In the genomic region with DNA sequence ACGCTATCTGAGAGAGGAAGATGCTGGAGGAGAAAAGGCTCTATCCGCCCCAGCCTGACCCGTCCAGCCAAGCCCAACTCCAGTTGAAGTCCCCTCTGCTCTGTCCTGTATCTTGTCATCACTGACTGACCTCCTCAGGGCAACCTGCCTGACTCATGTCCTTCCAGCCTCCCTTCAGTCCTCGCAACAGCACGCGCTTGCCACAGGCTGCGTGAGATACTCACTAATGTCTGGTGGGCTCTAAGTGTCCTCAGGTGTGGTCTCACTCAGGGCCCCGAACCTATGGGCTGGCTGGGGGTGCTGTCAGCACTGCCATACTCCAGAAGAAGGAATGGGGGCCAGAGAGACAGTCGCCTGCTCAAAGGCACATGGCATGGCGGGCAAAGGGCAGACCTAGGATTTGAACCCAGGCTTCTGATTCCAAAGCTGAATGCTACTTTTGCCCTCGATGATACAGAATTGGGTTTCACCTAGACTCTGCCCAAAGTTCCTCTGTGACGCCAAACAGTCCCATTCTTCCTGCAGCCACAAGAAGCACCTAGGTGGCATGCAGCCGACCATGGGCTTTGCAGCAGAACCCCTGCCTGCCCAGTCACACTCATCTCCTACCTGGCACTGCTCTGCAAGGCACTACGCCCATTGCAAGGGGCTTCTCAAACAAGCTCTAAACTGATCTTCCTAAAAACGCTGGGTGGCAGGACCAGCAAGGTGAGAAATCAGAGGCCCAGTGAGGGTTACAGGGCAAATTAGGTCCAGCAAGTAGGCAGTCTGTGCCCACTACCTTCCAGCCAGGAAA, we compare ENCODE assay signal across 11 cellular contexts. TPM values are rescaled to one million over a fixed set of nuclear protein-coding genes. Genes with fewer than 3 reads are reported as not detected.
DNase-seq lines count a peak whose midpoint lies in the region; ATAC-seq, FAIRE-seq and TF ChIP-seq lines count a peak whose summit lies in the region.
"Had no signal": no experiment of that assay in that cellular context is flagged by ENCODE, and none has a peak within 500 bp of the region (broad histone marks: within the 10 kb centered on the region; RNA-seq: fewer than 3 reads in every experiment).

No MANE protein-coding gene starts in this region.

- H3K4me1 Mint-ChIP-seq in CD14-positive monocyte: peaks cover 64% of the 10 kb centered on the region
- H3K4me1 Mint-ChIP-seq in T-helper 2 cell treated with Interferon-gamma antibody and Interleukin-4, amounts not matched to agents 5 μg/mL and 100 μg/mL, for 36 hours (ENCODE audit: low read depth): peaks cover 48% of the 10 kb centered on the region

- H3K4me1 ChIP-seq in Panc1 (ENCODE audit: control insufficient read depth, insufficient read depth, low read length) (peaks cover 60% of the 10 kb centered on the region), prostate gland (replicated peaks) (peaks cover 18% of the 10 kb centered on the region)

- peak overlapping the region in 5 of 7 donors; percentile 19 to 80 (median 58) for H3K27ac Mint-ChIP-seq in CD14-positive monocyte
- H3K27ac Mint-ChIP-seq in T-helper 2 cell treated with Interferon-gamma antibody and Interleukin-4, amounts not matched to agents 5 μg/mL and 100 μg/mL, for 36 hours: no peak overlapping the region

- H3K36me3 ChIP-seq in Panc1 (ENCODE audit: control insufficient read depth, insufficient read depth, low read length) (no peaks in the 10 kb centered on the region), prostate gland (no peaks in the 10 kb centered on the region)

- H3K27me3 ChIP-seq in Panc1 (ENCODE audit: control insufficient read depth, insufficient read depth, low read length) (no peaks in the 10 kb centered on the region), prostate gland (replicated peaks; ENCODE audit: insufficient read depth) (no peaks in the 10 kb centered on the region)

- POLR2A ChIA-PET in Panc1 (lab: Charles Lee): no interaction called here

- H3K9me3 Mint-ChIP-seq in CD14-positive monocyte: peaks cover 0 to 2% (median 0%) of the 10 kb centered on the region in 7 donors
- H3K9me3 Mint-ChIP-seq in T-helper 2 cell treated with Interferon-gamma antibody and Interleukin-4, amounts not matched to agents 5 μg/mL and 100 μg/mL, for 36 hours: no peaks in the 10 kb centered on the region

- no peak for TF ChIP-seq POLR2A in prostate gland (IDR thresholded peaks at IDR 0.05)

- DNase-seq in CD14-positive monocyte (ENCODE audit: low spot score) (no peak), Panc1 (ENCODE audit: low read depth, low spot score) (no peak), fibroblast of the aortic adventitia (ENCODE audit: low read depth) (no peak), prostate gland (ENCODE audit: low spot score) (no peak), anterior cingulate cortex (lab: John Stamatoyannopoulos, UW) (no peak), ureter (ENCODE audit: low spot score) (no peak), RCC 7860 (ENCODE audit: low spot score) (no peak)
- no peak for DNase-seq in T-helper 2 cell treated with Interferon-gamma antibody and Interleukin-4, amounts not matched to agents 5 μg/mL and 100 μg/mL, for 36 hours (ENCODE audit: low spot score)
- DNase-seq: DMS153, NCI-H187 had no signal

- H3K4me3 ChIP-seq in Panc1 (ENCODE audit: low read depth in 2 of 2, low read length in 2 of 2) (peak overlapping the region in 1 of 2 experiments; percentile 7; a peak in 1 of 4 replicates), fibroblast of the aortic adventitia (ENCODE audit: low read depth, low read length) (peak overlapping the region; percentile 10), prostate gland (no peak overlapping the region)

- BruUV-seq in Panc1 (replicated peaks; lab: Mats Ljungman, UMichigan): no TSS peak

- peaks cover 60 to 68% of the 10 kb centered on the region in 2 donors for H3K36me3 Mint-ChIP-seq in CD14-positive monocyte
- H3K36me3 Mint-ChIP-seq in T-helper 2 cell treated with Interferon-gamma antibody and Interleukin-4, amounts not matched to agents 5 μg/mL and 100 μg/mL, for 36 hours (ENCODE audit: low read depth): peaks cover 27% of the 10 kb centered on the region

- 84% methylated on average over 15 of the region's 15 CpGs for WGBS in prostate gland

- FAIRE-seq in RCC 7860 (lab: Jason Lieb, UNC): no peak
- FAIRE-seq: islet of Langerhans had no signal

- intact Hi-C loops in CD14-positive monocyte (cut with micrococcal nuclease) (no loop called here), Panc1 (cut with micrococcal nuclease; ENCODE audit: unreplicated experiment) (no loop called here), prostate gland (cut with DNase I) (loop anchor here (5.0 kb wide), 1 partner anchor 103 kb away; no protein-coding TSS in a partner anchor)

- in situ Hi-C loops in Panc1 (cut with HindIII; ENCODE audit: low pct_unique_long_range_greater_than_20kb, low sequenced_read_pairs): no loop called here

- CTCF ChIA-PET in Panc1 (lab: Charles Lee): interaction anchor here (0.6 kb wide), 1 partner anchor 18 kb away, joined by 3 read pairs; no protein-coding TSS in a partner anchor

- no peak overlapping the region for H3K4me3 Mint-ChIP-seq in CD14-positive monocyte
- no peak overlapping the region for H3K4me3 Mint-ChIP-seq in T-helper 2 cell treated with Interferon-gamma antibody and Interleukin-4, amounts not matched to agents 5 μg/mL and 100 μg/mL, for 36 hours

- no peak for TF ChIP-seq CTCF in CD14-positive monocyte (IDR thresholded peaks at IDR 0.05)
- TF ChIP-seq CTCF in Panc1 (IDR thresholded peaks at IDR 0.05): no peak
- no peak for TF ChIP-seq CTCF in fibroblast of the aortic adventitia (IDR thresholded peaks at IDR 0.05; ENCODE audit: insufficient read depth, low read length)
- no peak for TF ChIP-seq CTCF in prostate gland (IDR thresholded peaks at IDR 0.05)

- H3K27ac ChIP-seq in Panc1 (ENCODE audit: low read length) (peak overlapping the region; percentile 86), prostate gland (peak overlapping the region; percentile 47 to 53)

- H3K9me3 ChIP-seq in Panc1 (ENCODE audit: control insufficient read depth, insufficient read depth, low read depth, low read length): no peaks in the 10 kb centered on the region
- no peaks in the 10 kb centered on the region for H3K9me3 ChIP-seq in prostate gland

- peak; percentile 2; the same call in 1 of the 2 replicates for ATAC-seq in Panc1

- H3K27me3 Mint-ChIP-seq in CD14-positive monocyte (ENCODE audit: low read depth in 3 of 3): peaks cover 0 to 2% (median 2%) of the 10 kb centered on the region in 3 donors
- peaks cover 8% of the 10 kb centered on the region for H3K27me3 Mint-ChIP-seq in T-helper 2 cell treated with Interferon-gamma antibody and Interleukin-4, amounts not matched to agents 5 μg/mL and 100 μg/mL, for 36 hours (ENCODE audit: low read depth)

RNA-seq across cellular contexts. Expression of gene FAM53B, which starts 8.5 kb away (rescaled TPM):
- polyA plus RNA-seq in CD14-positive monocyte: 10 to 100 TPM in 1 of 2 donors, 1 to 10 TPM in 1; 5.8 to 12.6 TPM
- total RNA-seq in Panc1 (2021; ENCODE audit: unreplicated experiment): 42.5 TPM
- 31.8 TPM for polyA plus RNA-seq in Panc1 (2012; ENCODE audit: insufficient read length)
- 9.2 and 11.0 TPM in 2 replicates for total RNA-seq in fibroblast of the aortic adventitia (ENCODE audit: low replicate concordance)
- total RNA-seq in prostate gland: 100 to 1,000 TPM in 1 of 2 donors, 10 to 100 TPM in 1; 28.9 to 101 TPM
- 38.8 TPM for total RNA-seq in ureter

RNA-seq across cellular contexts. Expression of gene EEF1AKMT2, which starts 56.0 kb away (rescaled TPM):
- polyA plus RNA-seq in CD14-positive monocyte: 10 to 100 TPM in 1 of 2 donors, 1 to 10 TPM in 1; 8.2 to 13.6 TPM
- 39.2 TPM for total RNA-seq in Panc1 (2021; ENCODE audit: unreplicated experiment)
- polyA plus RNA-seq in Panc1 (2012; ENCODE audit: insufficient read length): 24.1 TPM
- total RNA-seq in fibroblast of the aortic adventitia (ENCODE audit: low replicate concordance): 25.3 TPM in 2 replicates
- 10 to 100 TPM; 15.7 to 20.5 TPM for total RNA-seq in prostate gland
- 23.3 TPM for total RNA-seq in ureter
